Comparison of ENCODE assay signal across 17 cellular contexts in the genomic region with DNA sequence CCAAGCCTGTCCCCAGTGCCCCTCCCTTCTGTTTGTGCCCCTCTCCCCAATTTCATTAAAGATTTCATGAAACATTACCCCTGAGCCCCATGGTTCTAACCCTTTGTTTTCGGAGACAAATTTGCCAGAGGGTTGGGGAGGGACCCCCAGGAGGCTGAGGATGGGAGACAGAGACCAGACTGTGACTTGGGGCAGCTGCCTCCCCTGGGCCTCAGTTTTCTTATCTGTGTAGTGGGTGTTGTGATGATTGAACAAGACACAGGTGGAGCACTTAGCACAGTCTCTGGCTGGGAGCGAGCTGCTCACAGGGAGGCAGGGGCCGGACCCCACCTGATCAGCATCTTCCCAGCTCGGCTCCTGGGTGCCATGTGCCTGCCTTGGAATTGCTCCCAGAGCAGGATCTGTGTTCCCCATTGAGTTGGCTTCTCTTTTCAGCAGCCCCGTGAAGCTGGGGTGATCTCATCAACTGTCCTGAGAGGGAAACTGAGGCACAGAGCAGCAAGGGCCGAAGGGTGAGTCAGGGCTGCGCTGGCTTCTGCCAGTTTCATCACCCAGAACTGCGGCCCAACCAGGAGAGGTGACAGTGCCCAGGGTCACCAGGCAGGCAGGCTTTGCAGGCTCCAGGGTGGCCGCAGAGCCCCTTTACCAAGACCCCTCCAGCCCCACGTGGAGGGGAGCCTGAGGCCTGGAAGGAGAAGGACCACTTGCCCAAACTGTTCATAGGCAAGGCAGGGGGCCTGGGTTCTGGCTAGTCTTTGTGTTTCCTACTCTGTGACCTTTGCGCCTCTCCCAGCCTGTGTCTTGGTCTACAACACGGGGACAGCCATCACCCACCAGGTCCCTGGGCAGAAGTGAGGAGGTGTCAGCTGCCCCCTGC.
"Had no signal": no experiment of that assay in that cellular context is flagged by ENCODE, and none has a peak within 500 bp of the region (broad histone marks: within the 10 kb centered on the region; RNA-seq: fewer than 3 reads in every experiment).

No MANE protein-coding gene starts in this region.

- H3K4me2 ChIP-seq: smooth muscle cell had no signal

- H3K9me3 ChIP-seq: body of pancreas, lower lobe of right lung, neutrophil, right atrium auricular region, transverse colon had no signal

- H3K4me3 ChIP-seq: body of pancreas, lower lobe of right lung, right atrium auricular region, smooth muscle cell, transverse colon had no signal

- H3K27ac ChIP-seq: body of pancreas, lower lobe of right lung, neutrophil, right atrium auricular region, transverse colon had no signal

- ATAC-seq: lower lobe of right lung had no signal

- DNase-seq: activated CD4-positive, alpha-beta T cell treated with anti-CD3 and anti-CD28 coated beads, Interleukin-2, amount 50 U/mL, for 4 hours; activated CD4-positive, CD25-positive, alpha-beta regulatory T cell treated with anti-CD3 and anti-CD28 coated beads, Interleukin-2, amount 50 U/mL, for 72 hours; activated gamma-delta T cell treated with Interleukin-2 at 50 U/mL for 16 hours; activated T-cell treated with anti-CD3 and anti-CD28 coated beads, Interleukin-2, amount 50 U/mL, for 4 hours; amniotic stem cell; cortex of kidney; effector memory CD8-positive, alpha-beta T cell; left cardiac atrium; lower lobe of right lung; midbrain; naive B cell; T-helper 17 cell; transverse colon had no signal

- H3K27me3 ChIP-seq: body of pancreas, neutrophil, right atrium auricular region, transverse colon had no signal
